ENCODE assay signal across 1 cellular context in genomic region chr10:25758511-25758910, GRCh38.
TF ChIP-seq lines count a peak whose summit lies in the region.

No MANE protein-coding gene starts in this region.

TF ChIP-seq in H1, 55 proteins besides CTCF, POLR2A, EP300 and RAD21:
- TF ChIP-seq KDM4A (IDR thresholded peaks at IDR 0.05; ENCODE audit: low read depth, low read length, severe bottlenecking) (no peak), CBX8 (IDR thresholded peaks at IDR 0.05; ENCODE audit: borderline replicate concordance, low read depth, low read length) (no peak), CHD1 (IDR thresholded peaks at IDR 0.05; ENCODE audit: low read depth, low read length) (no peak)
TF ChIP-seq in H1: peak in this region for 0.
